Comparison of ENCODE assay signal across 9 cellular contexts in the genomic region with DNA sequence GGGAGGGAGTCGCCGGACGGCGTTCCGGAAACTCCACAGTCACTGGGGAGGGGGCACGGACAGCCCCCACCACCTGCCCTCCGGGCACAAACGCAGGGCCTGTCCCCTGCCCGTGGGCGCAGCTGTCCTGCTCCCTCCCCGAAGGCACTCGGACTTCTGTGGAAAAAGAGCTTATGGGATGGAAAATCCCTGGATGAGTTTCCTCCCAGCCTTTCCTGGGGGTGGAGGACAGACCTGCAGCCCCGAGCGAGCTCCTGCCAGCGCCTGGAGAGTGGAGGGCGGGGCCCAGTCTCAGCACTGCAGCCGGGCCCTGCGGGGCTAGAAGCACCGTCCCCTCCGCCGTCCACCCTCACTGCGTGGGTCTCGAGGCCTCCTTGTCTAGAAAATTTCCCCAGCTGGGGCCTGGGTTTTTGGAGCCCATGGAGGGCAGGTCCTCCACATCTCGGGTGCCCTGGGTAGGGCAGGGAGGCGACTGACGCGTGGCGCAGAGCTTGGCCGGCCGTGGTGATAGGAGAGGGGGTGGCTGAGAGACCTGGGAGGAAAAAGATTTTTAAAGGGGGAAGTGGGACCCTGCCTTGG. TPM values are rescaled to one million over a fixed set of nuclear protein-coding genes. Genes with fewer than 3 reads are reported as not detected.
DNase-seq lines count a peak whose midpoint lies in the region; ATAC-seq and TF ChIP-seq lines count a peak whose summit lies in the region.
"Had no signal": no experiment of that assay in that cellular context is flagged by ENCODE, and none has a peak within 500 bp of the region (broad histone marks: within the 10 kb centered on the region; RNA-seq: fewer than 3 reads in every experiment).

No MANE protein-coding gene starts in this region.

- H3K4me3 ChIP-seq in iPS-20b (ENCODE audit: low read length) = peak overlapping the region; percentile 75
- peak overlapping the region in 2 of 3 donors; percentile 59 to 74 for H3K4me3 ChIP-seq in skeletal muscle tissue (ENCODE audit: low read length in 3 of 3)

- H3K9me3 ChIP-seq in iPS-20b (ENCODE audit: insufficient read depth, low read depth, low read length) = no peaks in the 10 kb centered on the region
- no peaks in the 10 kb centered on the region for H3K9me3 ChIP-seq in skeletal muscle tissue (ENCODE audit: control insufficient read depth in 3 of 3, low read length in 3 of 3)

- peak; percentile 36 for DNase-seq in GM10266 (ENCODE audit: extremely low spot score)
- no peak for DNase-seq in NOMO-1 (lab: John Stamatoyannopoulos, UW; ENCODE audit: unreplicated experiment in 2 of 2)
- DNase-seq in cerebellum (ENCODE audit: low spot score) = no peak
- DNase-seq: Karpas-422 had no signal

- TF ChIP-seq CTCF in GM10266 (IDR thresholded peaks at IDR 0.05; ENCODE audit: control insufficient read depth, insufficient read depth, low read depth, missing control alignments) = no peak

- H3K27me3 ChIP-seq in iPS-20b (ENCODE audit: insufficient read depth, low read length) (peaks cover 67% of the 10 kb centered on the region), skeletal muscle tissue (ENCODE audit: control insufficient read depth in 3 of 3, insufficient read depth in 3 of 3, low read length in 3 of 3) (peaks cover 20 to 34% (median 28%) of the 10 kb centered on the region in 3 donors)

- H3K9ac ChIP-seq in iPS-20b (ENCODE audit: low read depth, low read length) (peak overlapping the region; percentile 70), skeletal muscle tissue (ENCODE audit: low read depth in 1 of 3, low read length in 3 of 3) (peak overlapping the region; percentile 61 to 79 (median 63))

- ATAC-seq in HG02588 (IDR thresholded peaks at IDR 0.05; ENCODE audit: unreplicated experiment) (no peak), HG03521 (IDR thresholded peaks at IDR 0.05; ENCODE audit: unreplicated experiment) (no peak)

- H3K36me3 ChIP-seq in iPS-20b (ENCODE audit: insufficient read depth, low read depth, low read length) = no peaks in the 10 kb centered on the region
- H3K36me3 ChIP-seq in skeletal muscle tissue (ENCODE audit: control insufficient read depth in 3 of 3, insufficient read depth in 3 of 3, low read length in 3 of 3) = no peaks in the 10 kb centered on the region

- peaks cover 10% of the 10 kb centered on the region; the same call in 1 of the 2 replicates for H3K4me1 ChIP-seq in iPS-20b (ENCODE audit: insufficient read depth, low read length)
- H3K4me1 ChIP-seq in skeletal muscle tissue (ENCODE audit: control insufficient read depth in 3 of 3, insufficient read depth in 3 of 3, low read length in 3 of 3) = peaks cover 35 to 45% (median 38%) of the 10 kb centered on the region in 3 donors

- H3K27ac ChIP-seq in angular gyrus (ENCODE audit: low read depth, low read length) (peak overlapping the region; percentile 45), iPS-20b (ENCODE audit: low read length) (no peak overlapping the region), skeletal muscle tissue (ENCODE audit: low read depth, low read length) (peak overlapping the region; percentile 88)

RNA-seq across cellular contexts. Expression of a gene that starts 6.5 kb away (rescaled TPM):
- 270 TPM for total RNA-seq in skeletal muscle tissue
- 88.8 TPM for total RNA-seq in cerebellum
